In the genomic region with DNA sequence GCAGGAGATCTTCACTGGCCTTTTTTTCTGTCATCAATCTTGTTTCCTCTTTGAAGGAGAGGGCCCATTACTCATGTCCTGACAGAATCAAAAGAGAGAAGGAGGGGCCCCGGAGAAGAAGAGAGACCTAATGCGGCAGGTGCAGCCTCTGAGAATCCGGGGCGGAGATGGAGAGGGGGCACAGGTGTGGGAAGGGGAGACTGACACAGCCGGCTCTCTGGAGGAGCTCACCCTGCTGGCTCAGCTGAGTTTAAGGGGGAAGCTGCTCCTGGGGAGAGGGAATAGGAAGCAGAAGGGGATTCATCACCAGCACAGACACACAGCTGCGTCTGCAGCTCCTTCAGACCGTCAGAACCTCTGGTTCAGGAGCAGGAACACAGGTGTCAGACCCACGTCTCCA, we compare ENCODE assay signal across 27 cellular contexts.
DNase-seq lines count a peak whose midpoint lies in the region; ATAC-seq, FAIRE-seq and TF ChIP-seq lines count a peak whose summit lies in the region.
"Had no signal": no experiment of that assay in that cellular context is flagged by ENCODE, and none has a peak within 500 bp of the region (broad histone marks: within the 10 kb centered on the region; RNA-seq: fewer than 3 reads in every experiment).

No MANE protein-coding gene starts in this region.

- no peak overlapping the region for H3K56ac ChIP-seq in H1 (replicated peaks; ENCODE audit: insufficient read length, low read depth, low read length)

- no peak overlapping the region for H2BK5ac ChIP-seq in H1 (ENCODE audit: low read depth, low read length)

- no peak overlapping the region for H2BK120ac ChIP-seq in H1 (replicated peaks; ENCODE audit: low read depth, low read length)

- H3K4me3 ChIP-seq in SK-N-SH (ENCODE audit: low read depth in 2 of 2, low read length in 1 of 2), result no peak overlapping the region
- H3K4me3 ChIP-seq in H1 (ENCODE audit: extremely low read depth in 1 of 4, insufficient read depth in 2 of 4, low read depth in 3 of 4, low read length in 4 of 4), result no peak overlapping the region
- H3K4me3 ChIP-seq: BLaER1, breast epithelium, heart left ventricle, spleen, suprapubic skin had no signal

- no peak overlapping the region for H4K8ac ChIP-seq in H1 (ENCODE audit: extremely low read depth, insufficient read depth, low read length)

- TF ChIP-seq CTCF in SK-N-SH (IDR thresholded peaks at IDR 0.05) (no peak), H1 (IDR thresholded peaks at IDR 0.05; ENCODE audit: control extremely low read depth in 1 of 3, insufficient read depth in 1 of 3, low read depth in 1 of 3, low read length in 3 of 3) (no peak)

- no peaks in the 10 kb centered on the region for H4K20me1 ChIP-seq in SK-N-SH (ENCODE audit: insufficient read depth)
- H4K20me1 ChIP-seq in H1 (replicated peaks in 1 of 2; ENCODE audit: control insufficient read depth in 1 of 2, insufficient read depth in 2 of 2, low read length in 2 of 2), result no peaks in the 10 kb centered on the region
- H4K20me1 ChIP-seq: BLaER1 had no signal

- WGBS in SK-N-SH (ENCODE audit: low lambda C conversion rate), result 87% methylated on average over 8 of the region's 8 CpGs
- 68% methylated on average over 8 of the region's 8 CpGs; no CpG with 5 or more reads in 1 of the 2 experiments for WGBS in H1 (ENCODE audit: extremely low coverage in 1 of 2, insufficient coverage in 1 of 2, insufficient read length in 1 of 2, insufficient replicate concordance in 2 of 2, low coverage in 1 of 2, low lambda C conversion rate in 2 of 2, missing lambda C conversion rate in 1 of 2), 2 experiments

- H2BK12ac ChIP-seq in H1 (ENCODE audit: low read depth, low read length), result no peak overlapping the region

- ATAC-seq in SK-N-SH treated with all-trans-retinoic acid at 6 μM for 48 hours, result peak; percentile 26; the same call in 2 of the 3 replicates
- no peak for ATAC-seq in left colon
- ATAC-seq: activated T-cell treated with anti-CD3 and anti-CD28 coated beads, Interleukin-2, amount 50 U/mL, for 72 hours; heart left ventricle; left cardiac atrium; stimulated activated memory B cell treated with anti-CD40 and anti-IgM and Interleukin-4, amounts not matched to agents 10 μg/mL and 1 μg/mL and 100 μg/mL, for 72 hours had no signal

- H4K5ac ChIP-seq in H1 (ENCODE audit: insufficient read length, low read depth, low read length), result no peak overlapping the region

- H3K4me2 ChIP-seq in SK-N-SH (no peak overlapping the region), H1 (ENCODE audit: insufficient read depth in 1 of 2, low read depth in 2 of 2, low read length in 2 of 2) (peak overlapping the region in 1 of 2 experiments; percentile 28; a peak in 1 of 4 replicates)
- H3K4me2 ChIP-seq: BLaER1 had no signal

- no peak overlapping the region for H3K4ac ChIP-seq in H1 (replicated peaks; ENCODE audit: insufficient read length, low read depth, low read length)

- no peaks in the 10 kb centered on the region for H3F3A ChIP-seq in SK-N-SH (replicated peaks; ENCODE audit: insufficient read depth)

- no peak overlapping the region for H3K23ac ChIP-seq in H1 (ENCODE audit: insufficient read length)

- H3K9me3 ChIP-seq in SK-N-SH (no peaks in the 10 kb centered on the region), H1 (ENCODE audit: insufficient read depth in 2 of 2, low read depth in 1 of 2, low read length in 1 of 2) (no peaks in the 10 kb centered on the region)
- H3K9me3 ChIP-seq: BLaER1, breast epithelium, heart left ventricle, suprapubic skin had no signal

- H2AFZ ChIP-seq in SK-N-SH (ENCODE audit: low read depth), result no peak overlapping the region
- H2AFZ ChIP-seq in H1 (ENCODE audit: low read length), result peak overlapping the region; percentile 36; the same call in 1 of the 2 replicates

- no peak overlapping the region for H3K27ac ChIP-seq in SK-N-SH (ENCODE audit: low read depth in 2 of 2, low read length in 1 of 2)
- no peak overlapping the region for H3K27ac ChIP-seq in H1 (ENCODE audit: low read depth, low read length)
- H3K27ac ChIP-seq: BLaER1, breast epithelium, heart left ventricle, RWPE1, spleen, suprapubic skin had no signal

- intact Hi-C loops in left colon (cut with DNase I, micrococcal nuclease), result no loop called here

- no peak overlapping the region for H2AK5ac ChIP-seq in H1 (ENCODE audit: low read depth, low read length)

- FAIRE-seq in H1 (lab: Jason Lieb, UNC), result no peak
- FAIRE-seq: GM12892 had no signal

- no peak overlapping the region for H3K9ac ChIP-seq in SK-N-SH
- no peak overlapping the region; a peak in 2 of 7 replicates for H3K9ac ChIP-seq in H1 (replicated peaks in 1 of 4; ENCODE audit: extremely low read depth in 1 of 4, low read depth in 3 of 4, low read length in 3 of 4)
- H3K9ac ChIP-seq: BLaER1 had no signal

- 0 out of 2 replicates have a peak overlapping the region, but pooled peaks have one; percentile 32 for H2BK20ac ChIP-seq in H1 (ENCODE audit: low read length)

- no peak overlapping the region for H3K14ac ChIP-seq in H1 (ENCODE audit: insufficient read length)

- TF ChIP-seq POLR2A in H1 (IDR thresholded peaks at IDR 0.05; ENCODE audit: control extremely low read depth in 1 of 2, low read depth in 2 of 2, low read length in 2 of 2), result no peak

- H3K79me2 ChIP-seq in SK-N-SH (ENCODE audit: insufficient read depth) (no peaks in the 10 kb centered on the region), H1 (ENCODE audit: control insufficient read depth in 1 of 2, insufficient read depth in 2 of 2, low read length in 2 of 2) (no peaks in the 10 kb centered on the region)

- H3K36me3 ChIP-seq in SK-N-SH (replicated peaks in 1 of 2; ENCODE audit: control insufficient read depth in 1 of 2, insufficient read depth in 2 of 2, low read length in 1 of 2), result no peaks in the 10 kb centered on the region
- no peaks in the 10 kb centered on the region for H3K36me3 ChIP-seq in H1 (ENCODE audit: control insufficient read depth in 2 of 4, insufficient read depth in 4 of 4, low read length in 3 of 4)
- H3K36me3 ChIP-seq: BLaER1, breast epithelium, heart left ventricle, spleen, suprapubic skin had no signal

- H3K4me1 ChIP-seq in SK-N-SH (ENCODE audit: control insufficient read depth in 1 of 2, insufficient read depth in 2 of 2, low read depth in 1 of 2, low read length in 1 of 2), result no peaks in the 10 kb centered on the region; a peak in 1 of 4 replicates
- peaks cover 2 to 17% (median 9%) of the 10 kb centered on the region in 4 experiments; a peak in 6 of 7 replicates for H3K4me1 ChIP-seq in H1 (replicated peaks in 1 of 4; ENCODE audit: control insufficient read depth in 3 of 4, insufficient read depth in 4 of 4, low read length in 3 of 4)
- H3K4me1 ChIP-seq: breast epithelium, heart left ventricle, suprapubic skin had no signal

- H3K79me1 ChIP-seq in H1 (ENCODE audit: low read depth, low read length), result no peaks in the 10 kb centered on the region

- H3K18ac ChIP-seq in H1 (ENCODE audit: extremely low read depth, low read length), result peak overlapping the region; percentile 53; the same call in 1 of the 2 replicates

- no peaks in the 10 kb centered on the region for H3K23me2 ChIP-seq in H1 (ENCODE audit: low read depth, low read length)

- H3K27me3 ChIP-seq in SK-N-SH (ENCODE audit: insufficient read depth), result no peaks in the 10 kb centered on the region; the same call in 1 of the 2 replicates
- H3K27me3 ChIP-seq in H1 (replicated peaks in 1 of 4; ENCODE audit: control insufficient read depth in 3 of 4, extremely low read depth in 1 of 4, insufficient read depth in 3 of 4, low read length in 3 of 4), result peaks cover 0 to 3% (median 1%) of the 10 kb centered on the region in 4 experiments; a peak in 1 of 7 replicates
- H3K27me3 ChIP-seq: BLaER1, breast epithelium had no signal

- TF ChIP-seq RAD21 in SK-N-SH (IDR thresholded peaks at IDR 0.05; ENCODE audit: low read length) (no peak), H1 (IDR thresholded peaks at IDR 0.05 in 1 of 2, conservative IDR thresholded peaks at IDR 0.05 in 1 of 2; ENCODE audit: low read depth in 2 of 2, low read length in 2 of 2) (no peak)

- CTCF ChIA-PET in SK-N-SH (lab: Yijun Ruan, JAX) (interaction anchor here (1.2 kb wide), 1 partner anchor 11 kb away, joined by 4 read pairs; no protein-coding TSS in a partner anchor), H1 (lab: Charles Lee; ENCODE audit: partially characterized antibody) (interaction anchor here (1.3 to 1.8 kb wide), 2 partner anchors 30 to 157 kb away, joined by 4 read pairs; no protein-coding TSS in a partner anchor)

- no peaks in the 10 kb centered on the region for H3K9me2 ChIP-seq in SK-N-SH

- DNase-seq in SK-N-SH (no peak), NCI-H2227 (lab: John Stamatoyannopoulos, UW; ENCODE audit: unreplicated experiment) (peak; percentile 49), H1 (ENCODE audit: low read depth in 1 of 2, low spot score in 2 of 2) (no peak), occipital lobe (lab: John Stamatoyannopoulos, UW) (no peak), left colon (no peak)
- no peak for DNase-seq in activated CD4-positive, alpha-beta T cell treated with anti-CD3 and anti-CD28 coated beads, Interleukin-2, amount 50 U/mL, for 1 hour
- DNase-seq: ACHN; activated CD4-positive, alpha-beta T cell treated with anti-CD3 and anti-CD28 coated beads for 48 hours; activated naive CD4-positive, alpha-beta T cell treated with Interleukin-2 at 50 U/mL for 16 hours; activated T-cell treated with anti-CD3 and anti-CD28 coated beads, Interleukin-2, amount 50 U/mL, for 72 hours; COR-L47; effector CD8-positive, alpha-beta T cell; erythroblast; heart left ventricle; IMR-90; left cardiac atrium; naive B cell; NCI-H1694; spleen; stimulated activated CD4-positive, alpha-beta T cell treated with anti-CD3 and anti-CD28 coated beads, Interleukin-2, amount 100 ng/mL, for 48 hours had no signal

- no peak overlapping the region for H4K91ac ChIP-seq in H1 (replicated peaks; ENCODE audit: insufficient read length, low read length)

- TF ChIP-seq EP300 in SK-N-SH (IDR thresholded peaks at IDR 0.05; ENCODE audit: borderline replicate concordance in 1 of 2, low read depth in 1 of 2, low read length in 1 of 2) (no peak), H1 (IDR thresholded peaks at IDR 0.05; ENCODE audit: borderline replicate concordance in 1 of 2, low read depth in 2 of 2, low read length in 2 of 2) (no peak)

- POLR2A ChIA-PET in SK-N-SH (lab: Yijun Ruan, JAX), result no interaction called here
- POLR2A ChIA-PET in H1 (lab: Charles Lee; ENCODE audit: partially characterized antibody), result interaction anchor here (0.6 to 1.1 kb wide), 3 partner anchors 10 to 121 kb away, joined by 3 read pairs; no protein-coding TSS in a partner anchor

- peak overlapping the region; percentile 67; the same call in 1 of the 2 replicates for H2BK15ac ChIP-seq in H1 (ENCODE audit: low read length)

TF ChIP-seq in SK-N-SH treated with all-trans-retinoic acid at 6 μM for 48 hours, 23 proteins besides CTCF, POLR2A, EP300 and RAD21 (continues in another document):
- TF ChIP-seq OSR1 (CRISPR knock-in tag; IDR thresholded peaks at IDR 0.05) (no peak), TOX (CRISPR knock-in tag; IDR thresholded peaks at IDR 0.05; ENCODE audit: borderline replicate concordance) (no peak), ZFP3 (CRISPR knock-in tag; IDR thresholded peaks at IDR 0.05) (no peak)

TF ChIP-seq in H1, 55 proteins besides CTCF, POLR2A, EP300 and RAD21 (continues in another document):
- TF ChIP-seq JUND (IDR thresholded peaks at IDR 0.05; ENCODE audit: low read length), result no peak
